27 cellular contexts compared by ENCODE assay signal in the genomic region with DNA sequence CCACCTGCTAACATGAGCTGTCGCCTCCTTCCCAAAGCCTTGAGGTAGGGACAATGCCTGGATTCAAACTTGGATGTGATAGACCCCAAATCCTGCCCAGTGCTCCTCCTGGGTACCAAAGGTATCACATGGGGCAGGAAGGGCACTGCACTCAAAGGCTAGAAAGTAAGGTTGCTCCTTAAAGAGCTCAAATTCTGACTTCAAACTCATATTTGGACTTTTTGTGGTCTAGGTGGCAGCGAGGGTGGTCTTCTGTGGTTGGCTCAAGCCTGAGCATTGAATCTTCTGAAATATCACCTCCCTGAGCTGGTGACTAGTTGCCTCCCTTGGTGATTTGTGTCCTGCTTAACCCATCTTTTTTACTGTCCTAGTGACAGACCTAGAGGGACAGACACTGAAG. TPM values are rescaled to one million over a fixed set of nuclear protein-coding genes. Genes with fewer than 3 reads are reported as not detected.
"Had no signal": no experiment of that assay in that cellular context is flagged by ENCODE, and none has a peak within 500 bp of the region (broad histone marks: within the 10 kb centered on the region; RNA-seq: fewer than 3 reads in every experiment).

No MANE protein-coding gene starts in this region.

- H3K9me3 Mint-ChIP-seq: naive thymus-derived CD8-positive, alpha-beta T cell; stimulated activated memory B cell treated with anti-CD40 and anti-IgM and Interleukin-4, amounts not matched to agents 10 μg/mL and 1 μg/mL and 100 μg/mL, for 72 hours had no signal

- H3K36me3 Mint-ChIP-seq: naive thymus-derived CD8-positive, alpha-beta T cell; stimulated activated memory B cell treated with anti-CD40 and anti-IgM and Interleukin-4, amounts not matched to agents 10 μg/mL and 1 μg/mL and 100 μg/mL, for 72 hours had no signal

- H3K27ac Mint-ChIP-seq: stimulated activated memory B cell treated with anti-CD40 and anti-IgM and Interleukin-4, amounts not matched to agents 10 μg/mL and 1 μg/mL and 100 μg/mL, for 72 hours had no signal

- H3K4me3 ChIP-seq: dorsolateral prefrontal cortex, heart left ventricle, mucosa of descending colon, psoas muscle, right lobe of liver, stomach, thoracic aorta, transverse colon had no signal

- H3K9me3 ChIP-seq: heart left ventricle, mucosa of descending colon, neutrophil, psoas muscle, right lobe of liver, stomach, thoracic aorta, transverse colon had no signal

- ATAC-seq: esophagus mucosa; heart left ventricle; mucosa of descending colon; naive thymus-derived CD8-positive, alpha-beta T cell; psoas muscle; right lobe of liver had no signal

- H3K36me3 ChIP-seq: heart left ventricle, neutrophil, right lobe of liver, stomach, thoracic aorta, transverse colon had no signal

- H3K27me3 Mint-ChIP-seq: stimulated activated memory B cell treated with anti-CD40 and anti-IgM and Interleukin-4, amounts not matched to agents 10 μg/mL and 1 μg/mL and 100 μg/mL, for 72 hours had no signal

- H3K27ac ChIP-seq: dorsolateral prefrontal cortex, heart left ventricle, neutrophil, psoas muscle, right lobe of liver, stomach, thoracic aorta, transverse colon had no signal

- H3K4me3 Mint-ChIP-seq: naive thymus-derived CD8-positive, alpha-beta T cell; stimulated activated memory B cell treated with anti-CD40 and anti-IgM and Interleukin-4, amounts not matched to agents 10 μg/mL and 1 μg/mL and 100 μg/mL, for 72 hours had no signal

- DNase-seq: cortex of kidney; dorsolateral prefrontal cortex; effector CD8-positive, alpha-beta T cell; heart left ventricle; hypothalamus; kidney glomerular epithelial cell; mammary epithelial cell; mucosa of descending colon; naive thymus-derived CD8-positive, alpha-beta T cell; psoas muscle; retina; stimulated activated CD4-positive, alpha-beta T cell treated with anti-CD3 and anti-CD28 coated beads, Interleukin-4, amount 100 ng/mL, for 1 hour; stimulated activated CD8-positive, alpha-beta memory T cell treated with anti-CD3 and anti-CD28 coated beads, Interleukin-4, amount 100 ng/mL, for 48 hours; stomach; substantia nigra; transverse colon had no signal

- H3K27me3 ChIP-seq: right lobe of liver, transverse colon had no signal

RNA-seq across cellular contexts. Expression of a gene that starts 34.6 kb away (rescaled TPM):
- total RNA-seq: dorsolateral prefrontal cortex; esophagus mucosa; fibroblast of lung; frontal cortex; glomerular endothelial cell; heart left ventricle; lower leg skin; mammary epithelial cell; mucosa of descending colon; naive thymus-derived CD8-positive, alpha-beta T cell; osteoblast; psoas muscle; right lobe of liver; stomach; thoracic aorta; transverse colon; urinary bladder had no signal
